8 cellular contexts compared by ENCODE assay signal in the genomic region with DNA sequence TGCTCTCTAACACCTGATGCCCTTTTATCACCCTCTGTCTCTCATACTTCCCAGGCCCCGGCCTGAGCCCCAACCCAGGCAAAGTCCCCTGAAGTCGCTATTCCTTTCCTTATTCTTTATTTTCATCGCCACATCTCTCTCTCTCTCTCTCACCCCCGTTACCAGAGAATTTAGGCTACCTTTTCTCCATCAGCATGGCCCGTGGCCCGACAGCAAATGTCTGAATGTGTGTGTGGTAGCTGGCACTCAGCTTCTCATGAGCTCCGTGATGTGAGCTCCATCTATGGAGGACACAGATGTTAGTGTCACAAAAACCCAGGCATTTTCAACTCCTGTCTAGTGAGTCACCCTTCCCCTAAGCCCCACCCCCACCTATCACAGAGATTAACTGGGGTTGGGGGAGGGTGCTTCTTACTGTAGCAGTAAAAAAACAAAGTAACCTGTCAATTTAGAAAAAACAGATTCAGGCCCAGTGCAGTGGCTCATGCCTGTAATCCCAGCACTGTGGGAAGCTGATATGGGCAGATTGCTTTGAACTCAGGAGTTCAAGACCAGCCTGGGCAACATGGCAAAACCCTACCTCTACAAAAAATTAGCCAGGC. TPM values are rescaled to one million over a fixed set of nuclear protein-coding genes. Genes with fewer than 3 reads are reported as not detected.
DNase-seq lines count a peak whose midpoint lies in the region; ATAC-seq, FAIRE-seq and TF ChIP-seq lines count a peak whose summit lies in the region.

No MANE protein-coding gene starts in this region.

- H3K27ac ChIP-seq in RWPE2 (ENCODE audit: poor library complexity, severe bottlenecking) = peak overlapping the region; percentile 98

- H3K27me3 ChIP-seq in RWPE2 (ENCODE audit: insufficient read depth, poor library complexity, severe bottlenecking) = no peaks in the 10 kb centered on the region

- peaks cover 37% of the 10 kb centered on the region for H3K4me1 ChIP-seq in RWPE2 (ENCODE audit: insufficient read depth, poor library complexity, severe bottlenecking)

- FAIRE-seq in frontal cortex (lab: Jason Lieb, UNC) = no peak

- ATAC-seq in RWPE2 (ENCODE audit: low read depth) = peak; percentile 43

- in situ Hi-C loops in Caki2 (cut with HindIII; ENCODE audit: low pct_unique_long_range_greater_than_20kb, low sequenced_read_pairs) = no loop called here

- no peaks in the 10 kb centered on the region for H3K36me3 ChIP-seq in RWPE2 (ENCODE audit: low read depth)

- TF ChIP-seq CTCF in HFF-Myc (IDR thresholded peaks at IDR 0.05; ENCODE audit: low read depth, low read length, missing control alignments) (no peak), RWPE2 (IDR thresholded peaks at IDR 0.05; ENCODE audit: poor library complexity, severe bottlenecking) (peak; percentile 53)

- H3K9me3 ChIP-seq in RWPE2 (ENCODE audit: severe bottlenecking) = no peaks in the 10 kb centered on the region

- DNase-seq in Caki2 (ENCODE audit: low read depth) (peak; percentile 94), HFF-Myc (ENCODE audit: extremely low read depth, low read depth) (peak; percentile 75), RWPE2 (ENCODE audit: low spot score) (no peak), kidney tubule cell (ENCODE audit: low spot score) (peak; percentile 79), KG1 (lab: John Stamatoyannopoulos, UW) (no peak), frontal cortex (ENCODE audit: low spot score in 2 of 2) (no peak)
- peak; percentile 79 for DNase-seq in activated naive CD4-positive, alpha-beta T cell treated with anti-CD3 and anti-CD28 coated beads, Interleukin-2, amount 50 U/mL, for 16 hours
- DNase-seq in stimulated activated CD8-positive, alpha-beta memory T cell treated with anti-CD3 and anti-CD28 coated beads, Interleukin-12 subunit alpha, Interleukin-12 subunit beta, amount 100 ng/mL, for 1 hour (ENCODE audit: low read depth) = peak; percentile 63

- H3K4me3 ChIP-seq in HFF-Myc (replicated peaks; ENCODE audit: low read depth, low read length) (no peak overlapping the region), RWPE2 (ENCODE audit: severe bottlenecking) (no peak overlapping the region)

RNA-seq across cellular contexts. Expression of a gene that starts 53.8 kb away (rescaled TPM):
- total RNA-seq in Caki2 (2014; rRNA removed; shearing (Covaris generic); ENCODE audit: low replicate concordance) = 5.0 and 5.9 TPM in 2 replicates
- 9.8 TPM for total RNA-seq in frontal cortex

Comparison
In these comparisons a context has a peak if more than half of its experiments do, and no peak if none do; other contexts are left out.
1. DNase-seq: peak in Caki2 (single experiment), HFF-Myc (single experiment), activated naive CD4-positive, alpha-beta T cell treated with anti-CD3 and anti-CD28 coated beads, Interleukin-2, amount 50 U/mL, for 16 hours (single experiment), kidney tubule cell (single experiment) and stimulated activated CD8-positive, alpha-beta memory T cell treated with anti-CD3 and anti-CD28 coated beads, Interleukin-12 subunit alpha, Interleukin-12 subunit beta, amount 100 ng/mL, for 1 hour (single experiment); none in RWPE2 (single experiment), KG1 (single experiment) and frontal cortex (0 of 2).